In genomic region chr4:1485280-1485679, GRCh38 we compare ENCODE assay signal across 1 cellular context.
A peak's percentile ranks its signal among the peaks of the same experiment; 100 is the strongest.
TF ChIP-seq lines count a peak whose summit lies in the region.

No MANE protein-coding gene starts in this region.

TF ChIP-seq in HEK293, 187 proteins besides CTCF, POLR2A, EP300 and RAD21 (continued from another document):
- TF ChIP-seq ZBTB44 (tag by site-specific recombination; IDR thresholded peaks at IDR 0.05) (no peak), ZNF610 (tag by site-specific recombination; IDR thresholded peaks at IDR 0.05; ENCODE audit: borderline replicate concordance) (0 out of 2 replicates have a peak, but pooled peaks have one; percentile 25), ZBTB20 (tag by site-specific recombination; IDR thresholded peaks at IDR 0.05) (no peak), ZNF354C (tag by site-specific recombination; IDR thresholded peaks at IDR 0.05; ENCODE audit: borderline replicate concordance, low read depth) (no peak), ZNF18 (tag by site-specific recombination; IDR thresholded peaks at IDR 0.05) (no peak), ZNF175 (tag by site-specific recombination; IDR thresholded peaks at IDR 0.05) (no peak), ZNF239 (tag by site-specific recombination; IDR thresholded peaks at IDR 0.05) (no peak), ZNF792 (tag by site-specific recombination; IDR thresholded peaks at IDR 0.05) (no peak)
